In the genomic region with DNA sequence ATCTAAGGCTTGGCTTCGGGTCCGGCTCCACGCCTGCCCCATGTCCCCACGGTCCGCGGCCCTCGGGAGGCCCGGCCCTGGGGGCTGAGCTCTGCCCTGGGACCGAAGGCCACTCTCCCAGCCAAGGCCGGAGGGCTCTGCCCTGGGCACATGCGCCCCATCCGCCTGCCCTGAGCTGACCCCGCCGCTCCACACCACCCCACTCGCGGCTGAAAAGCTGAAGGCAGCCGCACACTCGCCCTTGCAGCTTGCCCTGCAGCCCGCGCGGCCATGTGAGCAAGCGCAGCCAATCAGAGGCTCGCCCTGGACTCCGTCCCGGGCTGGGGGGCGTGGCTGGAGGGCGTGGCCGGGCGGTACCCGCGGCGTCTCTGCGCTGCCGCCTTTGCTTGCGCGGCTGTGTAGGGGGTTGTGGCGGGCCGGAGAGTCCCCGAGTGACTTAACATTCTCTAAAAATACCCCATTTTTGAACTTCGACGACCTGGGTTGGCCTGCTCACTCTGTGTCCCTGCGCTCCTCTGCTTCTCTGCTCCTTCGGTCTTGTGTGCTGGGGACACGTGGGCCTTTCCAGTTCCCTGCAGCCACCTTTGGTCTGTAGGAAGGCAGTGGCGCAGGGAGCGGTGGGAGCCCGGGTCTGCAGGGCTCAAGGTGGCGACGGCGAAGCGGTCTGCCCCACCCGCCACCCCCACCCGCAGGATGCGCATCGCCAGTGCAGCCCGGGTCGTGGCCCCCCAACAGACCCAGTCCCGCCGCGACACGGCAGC, we compare ENCODE assay signal across 8 cellular contexts. TPM values are rescaled to one million over a fixed set of nuclear protein-coding genes. Genes with fewer than 3 reads are reported as not detected.
A peak's percentile ranks its signal among the peaks of the same experiment; 100 is the strongest.
DNase-seq lines count a peak whose midpoint lies in the region; ATAC-seq lines count a peak whose summit lies in the region.

No MANE protein-coding gene starts in this region.

- peak; percentile 69 for DNase-seq in CMK (ENCODE audit: low read depth)
- DNase-seq in NOMO-1 treated with dmso at 0.1 percent for 144 hours (lab: John Stamatoyannopoulos, UW; ENCODE audit: unreplicated experiment) = peak; percentile 87
- peak; percentile 99 for DNase-seq in activated CD8-positive, alpha-beta memory T cell treated with anti-CD3 and anti-CD28 coated beads, Interleukin-2, amount 50 U/mL, for 4 hours
- peak; percentile 87 for DNase-seq in epidermal melanocyte (ENCODE audit: insufficient read length, low spot score)
- DNase-seq in mucosa of gallbladder (ENCODE audit: low spot score) = peak; percentile 95
- peak; percentile 91 for DNase-seq in stimulated activated CD8-positive, alpha-beta memory T cell treated with anti-CD3 and anti-CD28 coated beads, Interleukin-4, amount 100 ng/mL, for 4 hours (ENCODE audit: low read depth in 2 of 2, low spot score in 1 of 2)

- ATAC-seq in GM19438 (IDR thresholded peaks at IDR 0.05; ENCODE audit: low read depth, unreplicated experiment) (peak; percentile 92), HG03558 (IDR thresholded peaks at IDR 0.05; ENCODE audit: extremely low read depth, unreplicated experiment) (peak; percentile 81)

RNA-seq across cellular contexts. Expression of gene MAP2K3, which starts 8.8 kb away (rescaled TPM):
- total RNA-seq in mucosa of gallbladder = 74.0 TPM

RNA-seq across cellular contexts. Expression of gene NATD1, which starts 22.5 kb away (rescaled TPM):
- total RNA-seq in mucosa of gallbladder = 20.6 TPM

Comparison
In these comparisons a context has a peak if more than half of its experiments do, and no peak if none do; other contexts are left out.
1. Peak in every context shown above with its lines: DNase-seq and ATAC-seq.